ENCODE assay signal across 22 cellular contexts in genomic region chr10:59281861-59282260, GRCh38.
DNase-seq lines count a peak whose midpoint lies in the region; ATAC-seq and TF ChIP-seq lines count a peak whose summit lies in the region.
"Had no signal": no experiment of that assay in that cellular context is flagged by ENCODE, and none has a peak within 500 bp of the region (broad histone marks: within the 10 kb centered on the region; RNA-seq: fewer than 3 reads in every experiment).

No MANE protein-coding gene starts in this region.

- H3K27me3 ChIP-seq in dorsolateral prefrontal cortex: no peaks in the 10 kb centered on the region
- no peaks in the 10 kb centered on the region for H3K27me3 ChIP-seq in gastrocnemius medialis
- H3K27me3 ChIP-seq: MG63 had no signal

- DNase-seq in NCI-H146 (lab: John Stamatoyannopoulos, UW): peak; percentile 7
- no peak for DNase-seq in NCI-H146 treated with DMSO at 0.1 percent for 48 hours (lab: John Stamatoyannopoulos, UW; ENCODE audit: unreplicated experiment)
- DNase-seq in COR-L47 (lab: John Stamatoyannopoulos, UW): peak; percentile 58
- no peak for DNase-seq in dorsolateral prefrontal cortex
- no peak for DNase-seq in gastrocnemius medialis
- DNase-seq in stimulated activated CD4-positive, alpha-beta T cell treated with anti-CD3 and anti-CD28 coated beads, Interleukin-2, amount 100 ng/mL, for 48 hours: no peak
- no peak for DNase-seq in nephron progenitor cell
- DNase-seq: 8988T, DMS 273 treated with DMSO at 0.1 percent for 48 hours, GDM1, H9, IMR-90, Karpas-422, MG63, NCI-H1048, NCI-H1436, NCI-H2029 treated with DMSO at 0.1 percent for 48 hours, NCI-H524 treated with DMSO at 0.1 percent for 48 hours had no signal

- H3K36me3 ChIP-seq in gastrocnemius medialis: no peaks in the 10 kb centered on the region
- H3K36me3 ChIP-seq: MG63 had no signal

- H3K4me1 ChIP-seq in gastrocnemius medialis: peaks cover 43 to 44% of the 10 kb centered on the region in 2 donors

- H3K36me3 Mint-ChIP-seq in activated T-helper 17 cell treated with anti-CD3 and anti-CD28 coated beads, Interleukin-2, amount 50 U/mL, for 72 hours (ENCODE audit: low read depth): no peaks in the 10 kb centered on the region
- H3K36me3 Mint-ChIP-seq in nephron progenitor cell (ENCODE audit: low read depth): no peaks in the 10 kb centered on the region

- H3K4me1 Mint-ChIP-seq in activated T-helper 17 cell treated with anti-CD3 and anti-CD28 coated beads, Interleukin-2, amount 50 U/mL, for 72 hours: no peaks in the 10 kb centered on the region
- peaks cover 26% of the 10 kb centered on the region for H3K4me1 Mint-ChIP-seq in nephron progenitor cell
- H3K4me1 Mint-ChIP-seq: B cell had no signal

- H3K4me3 Mint-ChIP-seq in activated T-helper 17 cell treated with anti-CD3 and anti-CD28 coated beads, Interleukin-2, amount 50 U/mL, for 72 hours: no peak overlapping the region
- no peak overlapping the region for H3K4me3 Mint-ChIP-seq in nephron progenitor cell
- H3K4me3 Mint-ChIP-seq: B cell, H9 had no signal

- no peak overlapping the region for H3K27ac Mint-ChIP-seq in activated T-helper 17 cell treated with anti-CD3 and anti-CD28 coated beads, Interleukin-2, amount 50 U/mL, for 72 hours
- H3K27ac Mint-ChIP-seq in nephron progenitor cell: no peak overlapping the region
- H3K27ac Mint-ChIP-seq: B cell, H9 had no signal

- H3K9me3 Mint-ChIP-seq in activated T-helper 17 cell treated with anti-CD3 and anti-CD28 coated beads, Interleukin-2, amount 50 U/mL, for 72 hours: no peaks in the 10 kb centered on the region
- H3K9me3 Mint-ChIP-seq in nephron progenitor cell: no peaks in the 10 kb centered on the region

- intact Hi-C loops in dorsolateral prefrontal cortex (cut with DNase I) (loop anchor here in 1 of 2 donors (5.0 kb wide), 1 partner anchor 80 kb away; the partner anchor contains the start of gene FAM13C), gastrocnemius medialis (cut with DNase I; ENCODE audit: low total_unique reads) (loop anchor here (5.0 kb wide), 1 partner anchor 80 kb away; the partner anchor contains the start of gene FAM13C)

- in situ Hi-C loops in gastrocnemius medialis (cut with MboI; ENCODE audit: low sequenced_read_pairs in 4 of 4): no loop called here

- no peak for ATAC-seq in gastrocnemius medialis
- no peak for ATAC-seq in activated T-helper 17 cell treated with anti-CD3 and anti-CD28 coated beads, Interleukin-2, amount 50 U/mL, for 72 hours (replicated peaks)
- ATAC-seq: Right ventricle myocardium inferior had no signal

- no peak for TF ChIP-seq CTCF in dorsolateral prefrontal cortex (IDR thresholded peaks at IDR 0.05 in 54 of 56, conservative IDR thresholded peaks at IDR 0.05 in 2 of 56; ENCODE audit: low read depth in 1 of 56, partially characterized antibody in 56 of 56)
- no peak for TF ChIP-seq CTCF in gastrocnemius medialis (IDR thresholded peaks at IDR 0.05 in 4 of 5, conservative IDR thresholded peaks at IDR 0.05 in 1 of 5)
- TF ChIP-seq CTCF in nephron progenitor cell (IDR thresholded peaks at IDR 0.05): no peak

- no peaks in the 10 kb centered on the region for H3K27me3 Mint-ChIP-seq in activated T-helper 17 cell treated with anti-CD3 and anti-CD28 coated beads, Interleukin-2, amount 50 U/mL, for 72 hours
- H3K27me3 Mint-ChIP-seq in nephron progenitor cell (ENCODE audit: low read depth, poor library complexity): no peaks in the 10 kb centered on the region

- H3K9me3 ChIP-seq in gastrocnemius medialis: no peaks in the 10 kb centered on the region
- H3K9me3 ChIP-seq: MG63 had no signal

- TF ChIP-seq POLR2A in gastrocnemius medialis (IDR thresholded peaks at IDR 0.05): no peak

- H3K27ac ChIP-seq in dorsolateral prefrontal cortex: peak overlapping the region in 57 of 59 donors; percentile 68 to 98 (median 93)
- H3K27ac ChIP-seq in gastrocnemius medialis: peak overlapping the region in 3 of 4 donors; percentile 74 to 90 (median 78)
- H3K27ac ChIP-seq: HL-60 had no signal

- H3K4me3 ChIP-seq in dorsolateral prefrontal cortex (peak overlapping the region in 34 of 59 donors; percentile 0 to 55 (median 39)), gastrocnemius medialis (peak overlapping the region in 1 of 4 donors; percentile 8)
- H3K4me3 ChIP-seq: MG63 had no signal

Comparison
In these comparisons a context has a peak if more than half of its experiments do, and no peak if none do; other contexts are left out.
1. DNase-seq: peak in NCI-H146 (single experiment) and COR-L47 (single experiment); none in NCI-H146 treated with DMSO at 0.1 percent for 48 hours (single experiment), dorsolateral prefrontal cortex (0 of 10), gastrocnemius medialis (0 of 2), stimulated activated CD4-positive, alpha-beta T cell treated with anti-CD3 and anti-CD28 coated beads, Interleukin-2, amount 100 ng/mL, for 48 hours (0 of 2) and nephron progenitor cell (single experiment).